Comparison of ENCODE assay signal across 7 cellular contexts in the genomic region with DNA sequence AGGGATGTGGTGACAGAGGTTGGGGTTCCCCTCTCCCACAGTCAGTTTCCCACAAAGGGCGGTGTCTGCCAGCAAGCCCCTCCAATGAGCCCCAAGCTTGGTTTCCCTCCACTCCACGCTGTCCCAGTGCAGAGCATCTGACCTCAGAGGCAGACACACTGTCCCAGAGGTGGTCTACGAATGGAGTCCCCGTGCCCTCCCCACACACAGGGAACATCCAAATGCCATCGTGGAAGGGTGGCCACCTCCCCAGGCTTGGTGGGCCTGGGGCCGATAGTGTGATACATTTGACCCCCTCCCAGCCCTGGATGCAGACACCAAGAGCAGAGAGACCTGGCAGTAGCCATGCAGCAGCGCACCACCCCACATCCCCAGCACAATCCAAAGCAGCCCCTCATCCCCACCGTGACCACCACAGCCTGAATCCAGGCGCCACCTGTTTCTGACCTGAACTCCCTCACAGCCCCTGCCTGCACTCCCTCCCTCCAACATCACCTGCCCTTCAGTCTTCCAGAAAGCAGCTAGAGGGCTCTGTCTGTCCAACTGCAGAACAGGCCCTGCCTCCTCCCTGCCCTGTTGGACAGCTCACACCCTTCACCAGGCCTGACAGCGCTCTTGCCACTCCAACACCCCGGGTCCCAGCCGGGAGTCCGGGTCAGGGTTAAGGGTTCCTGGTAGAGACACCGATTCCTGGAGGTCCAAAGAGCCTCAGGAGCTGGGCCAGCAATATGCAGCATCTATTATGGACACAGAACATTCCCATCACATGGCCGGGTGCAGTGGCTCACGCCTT.
DNase-seq lines count a peak whose midpoint lies in the region; ATAC-seq and TF ChIP-seq lines count a peak whose summit lies in the region.
"Not testable (repeated sequence)": the region's sequence is repeated elsewhere in the genome, so short reads cannot be mapped to it uniquely, and the experiment has no call there.

No MANE protein-coding gene starts in this region.

- not testable (repeated sequence) for H4K20me1 ChIP-seq in neural progenitor cell (ENCODE audit: low read depth)

- H3K36me3 Mint-ChIP-seq in neural progenitor cell: not testable (repeated sequence)

- H3K27ac ChIP-seq in body of pancreas, left lung, neural progenitor cell, testis: not testable (repeated sequence)

- not testable (repeated sequence) for ATAC-seq in body of pancreas, left lung, sciatic nerve

- not testable (repeated sequence) for H3K4me3 ChIP-seq in body of pancreas, left lung, neural progenitor cell, testis

- H3F3A ChIP-seq in neural progenitor cell (ENCODE audit: low read depth): not testable (repeated sequence)

- H3K9me3 Mint-ChIP-seq in neural progenitor cell: not testable (repeated sequence)

- TF ChIP-seq CTCF in body of pancreas (IDR thresholded peaks at IDR 0.05); left lung (IDR thresholded peaks at IDR 0.05); neural progenitor cell (IDR thresholded peaks at IDR 0.05); testis (IDR thresholded peaks at IDR 0.05): not testable (repeated sequence)

- H3K27me3 ChIP-seq in body of pancreas, left lung, neural progenitor cell, testis: not testable (repeated sequence)

- H2AFZ ChIP-seq in neural progenitor cell (replicated peaks): not testable (repeated sequence)

- H3K4me1 Mint-ChIP-seq in neural progenitor cell: not testable (repeated sequence)

- H3K27ac Mint-ChIP-seq in neural progenitor cell: not testable (repeated sequence)

- intact Hi-C loops in body of pancreas (cut with DNase I); cardiac septum (cut with DNase I); left lung (cut with DNase I); sciatic nerve (cut with DNase I); testis (cut with DNase I; ENCODE audit: low total_unique reads): not testable (repeated sequence)

- not testable (repeated sequence) for H3K79me2 ChIP-seq in neural progenitor cell (ENCODE audit: low read depth)

- not testable (repeated sequence) for H3K9ac ChIP-seq in neural progenitor cell

- H3K4me2 ChIP-seq in neural progenitor cell: not testable (repeated sequence)

- not testable (repeated sequence) for H3K36me3 ChIP-seq in body of pancreas (replicated peaks in 1 of 2; ENCODE audit: insufficient read depth in 1 of 2, low read depth in 2 of 2); left lung; neural progenitor cell; testis (ENCODE audit: low read depth, missing control alignments)

- 100% methylated on average over 1 of the region's 16 CpGs; no CpG with 5 or more reads in 1 of the 2 donors for WGBS in body of pancreas, 2 donors
- 70% methylated on average over 4 of the region's 16 CpGs; no CpG with 5 or more reads in 1 of the 2 donors for WGBS in testis, 2 donors

- not testable (repeated sequence) for H3K27me3 Mint-ChIP-seq in neural progenitor cell (ENCODE audit: insufficient read depth, low read depth)

- H3K4me3 Mint-ChIP-seq in neural progenitor cell: not testable (repeated sequence)

- H3K4me1 ChIP-seq in body of pancreas, left lung, neural progenitor cell, testis: not testable (repeated sequence)

- not testable (repeated sequence) for TF ChIP-seq POLR2A in body of pancreas (IDR thresholded peaks at IDR 0.05); testis (IDR thresholded peaks at IDR 0.05)

- peak; percentile 6 for DNase-seq in ELF-1 (ENCODE audit: low read depth, low spot score)
- DNase-seq in body of pancreas: peak; percentile 13 to 23 (median 20)
- peak; percentile 54 for DNase-seq in cardiac septum (ENCODE audit: low spot score)
- DNase-seq in left lung: peak; percentile 28 to 40
- DNase-seq in neural progenitor cell (ENCODE audit: low spot score): peak; percentile 0
- DNase-seq in sciatic nerve (ENCODE audit: low spot score): peak; percentile 22
- DNase-seq in testis: peak; percentile 34

- H3K9me3 ChIP-seq in body of pancreas; left lung; neural progenitor cell (ENCODE audit: low read depth); testis: not testable (repeated sequence)

Comparison
In these comparisons a context has a peak if more than half of its experiments do, and no peak if none do; other contexts are left out.
1. DNase-seq: peak in every context shown above with its lines; median percentile 54 in cardiac septum; 34 in left lung; 34 in testis; 22 in sciatic nerve; 20 in body of pancreas; 6 in ELF-1; 0 in neural progenitor cell.